Comparison of ENCODE assay signal across 19 cellular contexts in genomic region chr11:104570088-104570701, GRCh38.
DNase-seq lines count a peak whose midpoint lies in the region; ATAC-seq, FAIRE-seq and TF ChIP-seq lines count a peak whose summit lies in the region.
"Had no signal": no experiment of that assay in that cellular context is flagged by ENCODE, and none has a peak within 500 bp of the region (broad histone marks: within the 10 kb centered on the region; RNA-seq: fewer than 3 reads in every experiment).

No MANE protein-coding gene starts in this region.

- H3K36me3 ChIP-seq in astrocyte (ENCODE audit: insufficient read depth, low read length), result no peaks in the 10 kb centered on the region
- H3K36me3 ChIP-seq: left lung had no signal

- H3K9ac ChIP-seq in astrocyte (ENCODE audit: low read length), result no peak overlapping the region

- no peak overlapping the region for H3K4me3 ChIP-seq in astrocyte (ENCODE audit: insufficient read depth, low read depth, low read length)
- H3K4me3 ChIP-seq: left lung, psoas muscle had no signal

- no peaks in the 10 kb centered on the region for H3K79me2 ChIP-seq in astrocyte (ENCODE audit: insufficient read depth, low read length)

- no peak overlapping the region for H2AFZ ChIP-seq in astrocyte (ENCODE audit: low read depth, low read length)

- H3K27ac ChIP-seq in astrocyte (ENCODE audit: low read depth, low read length), result no peak overlapping the region
- H3K27ac ChIP-seq: left lung, psoas muscle had no signal

- intact Hi-C loops in left cardiac atrium (cut with DNase I), result no loop called here

- H3K27me3 ChIP-seq in astrocyte (ENCODE audit: insufficient read depth, low read length), result no peaks in the 10 kb centered on the region
- H3K27me3 ChIP-seq: left lung had no signal

- no peak for TF ChIP-seq CTCF in astrocyte (IDR thresholded peaks at IDR 0.05; ENCODE audit: insufficient read depth, low read depth, low read length)

- H3K4me3 Mint-ChIP-seq in astrocyte (ENCODE audit: unreplicated experiment), result no peak overlapping the region
- H3K4me3 Mint-ChIP-seq: CD8-positive, alpha-beta T cell; dendritic cell treated with granulocyte-macrophage colony-stimulating factor and Interleukin-4, amounts not matched to agents 40 ng/mL and 50 ng/mL, for 4 days; naive thymus-derived CD4-positive, alpha-beta T cell had no signal

- peaks cover 5% of the 10 kb centered on the region for H3K9me3 Mint-ChIP-seq in astrocyte (ENCODE audit: unreplicated experiment)

- H3K4me1 Mint-ChIP-seq in astrocyte (ENCODE audit: low read depth, unreplicated experiment), result peaks cover 18% of the 10 kb centered on the region
- H3K4me1 Mint-ChIP-seq: naive thymus-derived CD4-positive, alpha-beta T cell had no signal

- H3K27me3 Mint-ChIP-seq in astrocyte (ENCODE audit: low read depth, unreplicated experiment), result no peaks in the 10 kb centered on the region
- H3K27me3 Mint-ChIP-seq: dendritic cell treated with granulocyte-macrophage colony-stimulating factor and Interleukin-4, amounts not matched to agents 40 ng/mL and 50 ng/mL, for 4 days had no signal

- peak overlapping the region; percentile 50 for H3K27ac Mint-ChIP-seq in astrocyte (ENCODE audit: unreplicated experiment)
- H3K27ac Mint-ChIP-seq: CD8-positive, alpha-beta T cell; dendritic cell treated with granulocyte-macrophage colony-stimulating factor and Interleukin-4, amounts not matched to agents 40 ng/mL and 50 ng/mL, for 4 days; naive thymus-derived CD4-positive, alpha-beta T cell had no signal

- no peak for FAIRE-seq in astrocyte (lab: Jason Lieb, UNC)
- FAIRE-seq: G401.6, GM12892 had no signal

- H3K9me3 ChIP-seq in astrocyte (ENCODE audit: insufficient read depth, low read depth, low read length), result no peaks in the 10 kb centered on the region

- peak; percentile 60 for DNase-seq in A172 (ENCODE audit: low spot score)
- DNase-seq in NCI-H226, result peak; percentile 31
- peak; percentile 35 for DNase-seq in astrocyte (ENCODE audit: low read depth)
- DNase-seq in iris pigment epithelial cell (ENCODE audit: low read depth), result peak; percentile 71
- no peak for DNase-seq in left cardiac atrium
- DNase-seq in superior temporal gyrus (ENCODE audit: extremely low spot score), result no peak
- DNase-seq: 8988T; activated CD4-positive, alpha-beta T cell treated with anti-CD3 and anti-CD28 coated beads, Interleukin-2, amount 50 U/mL, for 1 hour; activated T-cell treated with anti-CD3 and anti-CD28 coated beads, Interleukin-2, amount 50 U/mL, for 48 hours; CD8-positive, alpha-beta T cell; left lung; naive thymus-derived CD4-positive, alpha-beta T cell; NCI-H2029; psoas muscle had no signal

- H3K36me3 Mint-ChIP-seq in astrocyte (ENCODE audit: low read depth, unreplicated experiment), result no peaks in the 10 kb centered on the region
- H3K36me3 Mint-ChIP-seq: CD8-positive, alpha-beta T cell had no signal

- H3K4me2 ChIP-seq in astrocyte (ENCODE audit: low read length), result peak overlapping the region; percentile 2

- peaks cover 3% of the 10 kb centered on the region for H3K4me1 ChIP-seq in astrocyte (ENCODE audit: insufficient read depth, low read length)
- H3K4me1 ChIP-seq: left lung, psoas muscle had no signal

- H4K20me1 ChIP-seq in astrocyte (ENCODE audit: insufficient read depth, low read length), result no peaks in the 10 kb centered on the region

- ATAC-seq in left cardiac atrium, result no peak
- ATAC-seq in GM18873 (IDR thresholded peaks at IDR 0.05; ENCODE audit: low FRiP score, unreplicated experiment), result no peak
- no peak for ATAC-seq in GM21825 (IDR thresholded peaks at IDR 0.05; ENCODE audit: unreplicated experiment)
- ATAC-seq: CD8-positive, alpha-beta T cell; left lung; naive thymus-derived CD4-positive, alpha-beta T cell; psoas muscle had no signal

Comparison
In these comparisons a context has a peak if more than half of its experiments do, and no peak if none do; other contexts are left out.
1. DNase-seq: peak in A172 (single experiment), NCI-H226 (single experiment), astrocyte (single experiment) and iris pigment epithelial cell (single experiment); none in left cardiac atrium (single experiment) and superior temporal gyrus (single experiment).